ENCODE assay signal across 9 cellular contexts in genomic region chr13:114235697-114236096, GRCh38. TPM values are rescaled to one million over a fixed set of nuclear protein-coding genes. Genes with fewer than 3 reads are reported as not detected.
DNase-seq lines count a peak whose midpoint lies in the region; ATAC-seq and TF ChIP-seq lines count a peak whose summit lies in the region.
"Had no signal": no experiment of that assay in that cellular context is flagged by ENCODE, and none has a peak within 500 bp of the region (broad histone marks: within the 10 kb centered on the region; RNA-seq: fewer than 3 reads in every experiment).

No MANE protein-coding gene starts in this region.

- H3K27me3 ChIP-seq in dorsolateral prefrontal cortex = peaks cover 0 to under 1% (median 0%) of the 10 kb centered on the region in 45 donors

- peak overlapping the region; percentile 86 to 90 (median 88) for H3K27ac Mint-ChIP-seq in nephron

- DNase-seq in NB4 (ENCODE audit: low read depth) (no peak), dorsolateral prefrontal cortex (no peak), DMS 273 (lab: John Stamatoyannopoulos, UW; ENCODE audit: unreplicated experiment) (no peak), iPS-NIHi7 (ENCODE audit: extremely low spot score) (no peak)

- no peaks in the 10 kb centered on the region for H3K9me3 Mint-ChIP-seq in nephron

- H3K36me3 Mint-ChIP-seq in nephron (ENCODE audit: low read depth) = peaks cover 23% of the 10 kb centered on the region

- intact Hi-C loops in dorsolateral prefrontal cortex (cut with DNase I) = no loop called here

- TF ChIP-seq CTCF in C4-2B (conservative IDR thresholded peaks at IDR 0.05) (no peak), NB4 (IDR thresholded peaks at IDR 0.05; ENCODE audit: low read depth, low read length) (no peak), dorsolateral prefrontal cortex (IDR thresholded peaks at IDR 0.05 in 54 of 56, conservative IDR thresholded peaks at IDR 0.05 in 2 of 56; ENCODE audit: low read depth in 1 of 56, partially characterized antibody in 56 of 56) (no peak), nephron (IDR thresholded peaks at IDR 0.05; ENCODE audit: unreplicated experiment in 3 of 3) (no peak)

- TF ChIP-seq POLR2A in NB4 (IDR thresholded peaks at IDR 0.05; ENCODE audit: extremely low read depth, insufficient read length) = no peak

- H3K27me3 Mint-ChIP-seq in nephron (ENCODE audit: low read depth) = peaks cover 20% of the 10 kb centered on the region

- H3K4me3 Mint-ChIP-seq in nephron = peak overlapping the region; percentile 89 to 98 (median 90)

- H3K4me3 ChIP-seq in NB4 (ENCODE audit: low read depth, low read length) (peak overlapping the region; percentile 79), dorsolateral prefrontal cortex (peak overlapping the region; percentile 60 to 99 (median 91))

- H3K27ac ChIP-seq in C4-2B (peak overlapping the region; percentile 40; the same call in 1 of the 2 replicates), dorsolateral prefrontal cortex (peak overlapping the region in 40 of 59 donors; percentile 14 to 93 (median 84))

- no peak for ATAC-seq in activated CD4-positive, CD25-positive, alpha-beta regulatory T cell treated with anti-CD3 and anti-CD28 coated beads, Interleukin-2, amount 50 U/mL, for 24 hours
- no peak for ATAC-seq in GM19455 (IDR thresholded peaks at IDR 0.05; ENCODE audit: unreplicated experiment)

- H3K4me1 Mint-ChIP-seq in nephron = peaks cover 20% of the 10 kb centered on the region

RNA-seq across cellular contexts. Expression of gene CDC16, which starts 1.0 kb away (rescaled TPM):
- total RNA-seq in dorsolateral prefrontal cortex = 10 to 100 TPM; 55.3 to 95.4 (median 72.7) TPM

RNA-seq across cellular contexts. Expression of gene UPF3A, which starts 45.7 kb away (rescaled TPM):
- 100 to 1,000 TPM in 46 of 120 experiments, 10 to 100 TPM in 74; 63.4 to 144 (median 93.5) TPM for total RNA-seq in dorsolateral prefrontal cortex

RNA-seq across cellular contexts. Expression of gene CFAP97D2, which starts 56.6 kb away (rescaled TPM):
- 1 to 10 TPM in 35 of 120 experiments, under 1 TPM in 16, not detected in 69; 0.46 to 3.7 (median 1.3) TPM for total RNA-seq in dorsolateral prefrontal cortex
- total RNA-seq: activated CD8-positive, alpha-beta memory T cell treated with anti-CD3 and anti-CD28 coated beads for 36 hours had no signal
